ENCODE assay signal across 20 cellular contexts in genomic region chr1:226979517-226980121, GRCh38. TPM values are rescaled to one million over a fixed set of nuclear protein-coding genes. Genes with fewer than 3 reads are reported as not detected.
DNase-seq lines count a peak whose midpoint lies in the region; ATAC-seq and TF ChIP-seq lines count a peak whose summit lies in the region.
"Had no signal": no experiment of that assay in that cellular context is flagged by ENCODE, and none has a peak within 500 bp of the region (broad histone marks: within the 10 kb centered on the region; RNA-seq: fewer than 3 reads in every experiment).

No MANE protein-coding gene starts in this region.

- H3K79me2 ChIP-seq in mesendoderm (ENCODE audit: control insufficient read depth, insufficient read depth, low read length) (no peaks in the 10 kb centered on the region), Karpas-422 (ENCODE audit: low read length) (no peaks in the 10 kb centered on the region)

- no peak overlapping the region for H2AK5ac ChIP-seq in mesendoderm (ENCODE audit: low read length)

- H3K4me3 Mint-ChIP-seq in endodermal cell = no peak overlapping the region
- H3K4me3 Mint-ChIP-seq: activated CD4-positive, alpha-beta T cell treated with anti-CD3 and anti-CD28 coated beads, Interleukin-2, amount 10 ng/mL, durations not matched to agents 7 days and 5 days; mesothelial cell of epicardium; T-cell had no signal

- H3K23ac ChIP-seq in mesendoderm (ENCODE audit: low read length) = peak overlapping the region; percentile 3

- H3K27ac Mint-ChIP-seq in endodermal cell = no peak overlapping the region
- H3K27ac Mint-ChIP-seq: activated CD4-positive, alpha-beta T cell treated with anti-CD3 and anti-CD28 coated beads, Interleukin-2, amount 10 ng/mL, durations not matched to agents 7 days and 5 days; mesothelial cell of epicardium; T-cell had no signal

- TF ChIP-seq CTCF in adrenal gland (IDR thresholded peaks at IDR 0.05) (no peak), endodermal cell (conservative IDR thresholded peaks at IDR 0.05) (no peak)

- no peak overlapping the region for H4K8ac ChIP-seq in mesendoderm (ENCODE audit: low read depth, low read length)

- H3K4me2 ChIP-seq in mesendoderm (ENCODE audit: low read length) (no peak overlapping the region), Karpas-422 (ENCODE audit: low read depth, low read length, poor library complexity, severe bottlenecking) (no peak overlapping the region)

- intact Hi-C loops in adrenal gland (cut with DNase I) = no loop called here

- H2AFZ ChIP-seq in Karpas-422 (ENCODE audit: low read length) = no peak overlapping the region

- no peaks in the 10 kb centered on the region for H3K9me3 Mint-ChIP-seq in endodermal cell
- H3K9me3 Mint-ChIP-seq: activated CD4-positive, alpha-beta T cell treated with anti-CD3 and anti-CD28 coated beads, Interleukin-2, amount 10 ng/mL, durations not matched to agents 7 days and 5 days; mesothelial cell of epicardium; T-cell had no signal

- TF ChIP-seq POLR2A in adrenal gland (IDR thresholded peaks at IDR 0.05) = no peak

- no peaks in the 10 kb centered on the region for H4K20me1 ChIP-seq in Karpas-422 (ENCODE audit: insufficient read depth, low read depth, low read length)

- H3K4me3 ChIP-seq in adrenal gland (no peak overlapping the region), endodermal cell (ENCODE audit: low read length) (no peak overlapping the region), mesendoderm (ENCODE audit: low read length) (no peak overlapping the region), skeletal muscle tissue (ENCODE audit: low read length in 3 of 3) (peak overlapping the region; percentile 14 to 69 (median 48)), Karpas-422 (ENCODE audit: low read length) (no peak overlapping the region)
- H3K4me3 ChIP-seq: upper lobe of right lung had no signal

- H4K5ac ChIP-seq in mesendoderm (ENCODE audit: low read length) = no peak overlapping the region

- H3K9me3 ChIP-seq in adrenal gland (replicated peaks in 1 of 3) = no peaks in the 10 kb centered on the region
- H3K9me3 ChIP-seq in endodermal cell (ENCODE audit: control insufficient read depth, low read length) = no peaks in the 10 kb centered on the region
- H3K9me3 ChIP-seq in skeletal muscle tissue (ENCODE audit: control insufficient read depth in 3 of 3, low read length in 3 of 3) = no peaks in the 10 kb centered on the region
- no peaks in the 10 kb centered on the region for H3K9me3 ChIP-seq in Karpas-422 (ENCODE audit: low read length)
- H3K9me3 ChIP-seq: Caco-2, upper lobe of right lung had no signal

- no peak overlapping the region for H3K18ac ChIP-seq in mesendoderm (ENCODE audit: low read length)

- no peak overlapping the region for H3K4ac ChIP-seq in mesendoderm (ENCODE audit: low read depth, low read length)

- H3K4me1 ChIP-seq in adrenal gland (replicated peaks in 1 of 2) (peaks cover 29 to 36% of the 10 kb centered on the region in 2 donors), endodermal cell (ENCODE audit: control insufficient read depth, insufficient read depth, low read length) (no peaks in the 10 kb centered on the region), mesendoderm (ENCODE audit: control insufficient read depth, low read depth, low read length) (peaks cover 2% of the 10 kb centered on the region), skeletal muscle tissue (ENCODE audit: control insufficient read depth in 3 of 3, insufficient read depth in 3 of 3, low read length in 3 of 3) (peaks cover 73 to 100% (median 98%) of the 10 kb centered on the region in 3 donors), Karpas-422 (ENCODE audit: low read length) (no peaks in the 10 kb centered on the region)

- 50 to 61% (median 54%) methylated on average over 10 to 12 of the region's 12 CpGs for WGBS in adrenal gland, 4 donors
- WGBS in endodermal cell (ENCODE audit: insufficient coverage in 1 of 2, insufficient read length in 1 of 2), 2 experiments = 93 to 95% methylated on average over 3 to 12 of the region's 12 CpGs
- WGBS in mesendoderm (ENCODE audit: extremely low coverage, insufficient coverage, low lambda C conversion rate) = no CpG with 5 or more reads among the region's 12 CpGs

- H3K36me3 Mint-ChIP-seq in endodermal cell (ENCODE audit: low read depth) = peaks cover 2% of the 10 kb centered on the region
- H3K36me3 Mint-ChIP-seq: mesothelial cell of epicardium had no signal

- no peaks in the 10 kb centered on the region for H3K27me3 Mint-ChIP-seq in endodermal cell (ENCODE audit: insufficient read depth)
- H3K27me3 Mint-ChIP-seq: activated CD4-positive, alpha-beta T cell treated with anti-CD3 and anti-CD28 coated beads, Interleukin-2, amount 10 ng/mL, durations not matched to agents 7 days and 5 days; T-cell had no signal

- H3K27ac ChIP-seq in adrenal gland = peak overlapping the region in 4 of 5 donors; percentile 7 to 80 (median 57)
- no peak overlapping the region for H3K27ac ChIP-seq in endodermal cell (ENCODE audit: low read depth, low read length)
- H3K27ac ChIP-seq in mesendoderm (ENCODE audit: low read depth, low read length) = no peak overlapping the region
- peak overlapping the region; percentile 87 for H3K27ac ChIP-seq in skeletal muscle tissue (ENCODE audit: low read depth, low read length)
- no peak overlapping the region for H3K27ac ChIP-seq in Karpas-422 (ENCODE audit: low read length)
- H3K27ac ChIP-seq: upper lobe of right lung had no signal

- H3K27me3 ChIP-seq in adrenal gland (no peaks in the 10 kb centered on the region), endodermal cell (ENCODE audit: control insufficient read depth, insufficient read depth, low read length, poor library complexity, severe bottlenecking) (no peaks in the 10 kb centered on the region), mesendoderm (ENCODE audit: insufficient read depth, low read length, poor library complexity) (no peaks in the 10 kb centered on the region), skeletal muscle tissue (ENCODE audit: control insufficient read depth in 3 of 3, insufficient read depth in 3 of 3, low read length in 3 of 3) (no peaks in the 10 kb centered on the region), Karpas-422 (ENCODE audit: low read length) (no peaks in the 10 kb centered on the region)
- H3K27me3 ChIP-seq: upper lobe of right lung had no signal

- H2BK5ac ChIP-seq in mesendoderm (ENCODE audit: low read length) = no peak overlapping the region

- DNase-seq in adrenal gland = peak in 6 of 7 donors; percentile 52 to 69 (median 67)
- DNase-seq in endodermal cell = peak; percentile 54
- no peak for DNase-seq in mesendoderm
- no peak for DNase-seq in Karpas-422
- DNase-seq in islet precursor cell = no peak
- no peak for DNase-seq in epidermal melanocyte (ENCODE audit: insufficient read length, low spot score)
- DNase-seq: activated CD4-positive, alpha-beta T cell treated with anti-CD3 and anti-CD28 coated beads, Interleukin-2, amount 10 ng/mL, durations not matched to agents 7 days and 5 days; activated CD8-positive, alpha-beta memory T cell treated with anti-CD3 and anti-CD28 coated beads, Interleukin-2, amount 50 U/mL, for 4 hours; activated naive CD4-positive, alpha-beta T cell; Caco-2; NCI-H1105 treated with DMSO at 0.1 percent for 48 hours; NCI-H2107; NCI-H526; SHP77; stimulated activated naive CD4-positive, alpha-beta T cell had no signal

- H3K79me1 ChIP-seq in mesendoderm (ENCODE audit: low read length) = no peaks in the 10 kb centered on the region

- H3K4me1 Mint-ChIP-seq in endodermal cell = peaks cover 5% of the 10 kb centered on the region
- H3K4me1 Mint-ChIP-seq: activated CD4-positive, alpha-beta T cell treated with anti-CD3 and anti-CD28 coated beads, Interleukin-2, amount 10 ng/mL, durations not matched to agents 7 days and 5 days; T-cell had no signal

- H3K56ac ChIP-seq in mesendoderm (ENCODE audit: low read length) = peak overlapping the region; percentile 25

- no peak overlapping the region for H2BK15ac ChIP-seq in mesendoderm (replicated peaks; ENCODE audit: low read depth)

- no peaks in the 10 kb centered on the region for H3K9me2 ChIP-seq in Karpas-422 (replicated peaks; ENCODE audit: insufficient read depth, low read length)

- no peak overlapping the region for H3K9ac ChIP-seq in endodermal cell (ENCODE audit: extremely low read depth, low read length, poor library complexity, severe bottlenecking)
- H3K9ac ChIP-seq in mesendoderm (ENCODE audit: low read length) = no peak overlapping the region
- peak overlapping the region; percentile 71 to 85 (median 76) for H3K9ac ChIP-seq in skeletal muscle tissue (ENCODE audit: low read depth in 1 of 3, low read length in 3 of 3)
- no peak overlapping the region for H3K9ac ChIP-seq in Karpas-422 (ENCODE audit: low read length)

- no peak overlapping the region for H2BK120ac ChIP-seq in mesendoderm (ENCODE audit: low read depth, low read length)

- H3K36me3 ChIP-seq in adrenal gland (replicated peaks in 1 of 2) (peaks cover 0 to 71% of the 10 kb centered on the region in 2 donors), endodermal cell (ENCODE audit: control insufficient read depth, insufficient read depth, low read length) (no peaks in the 10 kb centered on the region), mesendoderm (ENCODE audit: control insufficient read depth, insufficient read depth, low read length) (no peaks in the 10 kb centered on the region), skeletal muscle tissue (ENCODE audit: control insufficient read depth in 3 of 3, insufficient read depth in 3 of 3, low read length in 3 of 3) (peaks cover 42 to 46% (median 45%) of the 10 kb centered on the region in 3 donors), Karpas-422 (ENCODE audit: insufficient read depth, low read length) (no peaks in the 10 kb centered on the region)

- ATAC-seq in HG02870 (IDR thresholded peaks at IDR 0.05; ENCODE audit: unreplicated experiment) = no peak
- ATAC-seq: T-cell, upper lobe of right lung had no signal

RNA-seq across cellular contexts. Expression of gene COQ8A, which starts 39.5 kb away (rescaled TPM):
- 100 to 1,000 TPM in 7 of 8 donors, 10 to 100 TPM in 1; 30.1 to 990 (median 609) TPM for total RNA-seq in adrenal gland
- polyA plus RNA-seq in adrenal gland = 100 to 1,000 TPM in 2 of 3 donors, 10 to 100 TPM in 1; 33.8 to 453 (median 261) TPM
- total RNA-seq in endodermal cell = 10 to 100 TPM in 1 of 2 donors, 1 to 10 TPM in 1; 6.6 to 14.9 TPM
- 13.1 TPM for polyA plus RNA-seq in endodermal cell (2013, experiment 1 of 2)
- polyA plus RNA-seq in endodermal cell (2013, experiment 2 of 2) = 10.1 TPM
- 13.0 TPM for polyA plus RNA-seq in mesendoderm (2013, experiment 1 of 2)
- 13.2 TPM for polyA plus RNA-seq in mesendoderm (2013, experiment 2 of 2)
- total RNA-seq in skeletal muscle tissue = 64.7 TPM
- 12.7 and 22.6 TPM in 2 replicates for total RNA-seq in Karpas-422 (2014; rRNA removed; shearing (Covaris generic); ENCODE audit: low replicate concordance)

Comparison
In these comparisons a context has a peak if more than half of its experiments do, and no peak if none do; other contexts are left out.
1. DNase-seq: peak in adrenal gland (6 of 7) and endodermal cell (single experiment); none in mesendoderm (single experiment), Karpas-422 (single experiment), islet precursor cell (single experiment) and epidermal melanocyte (single experiment).
2. H3K27ac ChIP-seq: peak in adrenal gland (4 of 5) and skeletal muscle tissue (single experiment); none in endodermal cell (single experiment), mesendoderm (single experiment) and Karpas-422 (single experiment).
3. H3K4me3 ChIP-seq: peak in skeletal muscle tissue (3 of 3); none in adrenal gland (0 of 4), endodermal cell (single experiment), mesendoderm (single experiment) and Karpas-422 (single experiment).
4. H3K9ac ChIP-seq: peak in skeletal muscle tissue (3 of 3); none in endodermal cell (single experiment), mesendoderm (single experiment) and Karpas-422 (single experiment).